In the genomic region with DNA sequence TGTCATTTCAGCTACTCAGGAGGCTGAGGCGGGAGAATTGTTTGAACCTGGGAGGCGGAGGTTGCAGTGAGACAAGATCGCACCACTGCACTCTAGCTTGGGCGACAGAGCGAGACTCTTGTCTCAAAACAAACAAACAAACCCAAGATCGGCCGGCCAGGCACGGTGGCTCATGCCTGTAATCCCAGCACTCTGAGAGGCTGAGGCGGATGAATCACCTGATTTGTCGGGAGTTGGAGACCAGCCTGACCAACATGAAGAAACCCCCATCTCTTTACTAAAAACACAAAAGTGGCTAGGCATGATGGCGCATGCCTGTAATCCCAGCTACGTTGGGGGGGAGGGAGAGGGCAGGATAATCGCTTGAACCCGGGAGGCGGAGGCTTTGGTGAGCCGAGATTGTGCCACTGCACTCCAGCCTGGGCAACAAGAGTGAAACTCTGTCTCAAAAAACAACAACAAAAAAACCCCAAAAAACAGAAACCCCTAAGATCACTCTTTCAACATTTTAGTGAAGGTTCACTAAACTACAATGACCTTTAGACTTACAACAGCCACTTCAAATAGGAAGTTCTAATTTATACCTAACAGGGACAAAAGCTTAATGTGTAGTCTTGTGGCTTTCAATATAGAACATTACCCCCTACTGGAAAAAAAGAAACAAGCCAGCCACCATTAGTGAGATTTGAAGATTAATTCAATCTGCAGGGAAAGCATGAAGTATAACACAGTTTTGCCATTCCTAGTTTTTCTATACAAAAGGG, we compare ENCODE assay signal across 11 cellular contexts. TPM values are rescaled to one million over a fixed set of nuclear protein-coding genes. Genes with fewer than 3 reads are reported as not detected.
DNase-seq lines count a peak whose midpoint lies in the region; ATAC-seq and TF ChIP-seq lines count a peak whose summit lies in the region.
"Had no signal": no experiment of that assay in that cellular context is flagged by ENCODE, and none has a peak within 500 bp of the region (broad histone marks: within the 10 kb centered on the region; RNA-seq: fewer than 3 reads in every experiment).

No MANE protein-coding gene starts in this region.

- H3K4me1 Mint-ChIP-seq in CD8-positive, alpha-beta memory T cell: peaks cover 61 to 86% (median 73%) of the 10 kb centered on the region in 3 donors

- H3K36me3 Mint-ChIP-seq in CD8-positive, alpha-beta memory T cell: peaks cover 17 to 93% (median 42%) of the 10 kb centered on the region in 3 donors

- TF ChIP-seq CTCF in LNCAP (IDR thresholded peaks at IDR 0.05) (peak; percentile 25; the same call in 1 of the 2 replicates), liver (IDR thresholded peaks at IDR 0.05; ENCODE audit: low read depth, low read length, missing input control) (peak; percentile 16), coronary artery (IDR thresholded peaks at IDR 0.05) (no peak)

- no peak overlapping the region for H3K27ac ChIP-seq in CD8-positive, alpha-beta memory T cell (ENCODE audit: low read depth, low read length)
- peak overlapping the region in 1 of 2 donors; percentile 57 for H3K27ac ChIP-seq in liver (ENCODE audit: low read depth in 1 of 2, low read length in 2 of 2)
- no peak overlapping the region for H3K27ac ChIP-seq in coronary artery

- TF ChIP-seq RAD21 in liver (IDR thresholded peaks at IDR 0.05): peak in 1 of 2 donors; percentile 33

- no peak overlapping the region for H3K9ac ChIP-seq in liver (ENCODE audit: low read depth in 1 of 2, low read length in 2 of 2)

- H3K4me3 ChIP-seq in CD8-positive, alpha-beta memory T cell (ENCODE audit: low read length): no peak overlapping the region
- H3K4me3 ChIP-seq in liver (ENCODE audit: low read depth in 1 of 3, low read length in 3 of 3) (no peak overlapping the region), coronary artery (no peak overlapping the region)

- no peaks in the 10 kb centered on the region for H3K27me3 ChIP-seq in CD8-positive, alpha-beta memory T cell (ENCODE audit: insufficient read depth, low read length, poor library complexity, severe bottlenecking)
- no peaks in the 10 kb centered on the region for H3K27me3 ChIP-seq in liver (ENCODE audit: control insufficient read depth in 4 of 4, insufficient read depth in 4 of 4, low read length in 3 of 4)

- intact Hi-C loops in Right ventricle myocardium superior (cut with DNase I): no loop called here

- H3K9me3 ChIP-seq in CD8-positive, alpha-beta memory T cell (ENCODE audit: low read length): no peaks in the 10 kb centered on the region
- H3K9me3 ChIP-seq in liver (ENCODE audit: control insufficient read depth in 4 of 4, low read length in 3 of 4): no peaks in the 10 kb centered on the region

- CTCF ChIA-PET in CD8-positive, alpha-beta memory T cell (lab: Charles Lee): interaction anchor here (1.3 kb wide), 1 partner anchor 20 kb away, joined by 3 read pairs; no protein-coding TSS in a partner anchor

- peak overlapping the region; percentile 42 to 100 (median 90) for H3K27ac Mint-ChIP-seq in CD8-positive, alpha-beta memory T cell

- no peaks in the 10 kb centered on the region for H3K27me3 Mint-ChIP-seq in CD8-positive, alpha-beta memory T cell

- no peak for DNase-seq in CD8-positive, alpha-beta memory T cell
- DNase-seq in amniotic epithelial cell (ENCODE audit: low read depth) (peak; percentile 71), amniotic stem cell (lab: John Stamatoyannopoulos, UW) (no peak), coronary artery (ENCODE audit: low spot score) (no peak), Right ventricle myocardium superior (no peak)
- DNase-seq: GDM1, NCI-H524, trophoblast cell had no signal

- ATAC-seq in GM21360 (IDR thresholded peaks at IDR 0.05; ENCODE audit: unreplicated experiment) (no peak), Right ventricle myocardium superior (ENCODE audit: poor library complexity) (no peak)

- H3K9me3 Mint-ChIP-seq in CD8-positive, alpha-beta memory T cell: no peaks in the 10 kb centered on the region

- H3K4me3 Mint-ChIP-seq in CD8-positive, alpha-beta memory T cell: peak overlapping the region in 1 of 7 donors; percentile 40

- peaks cover 43% of the 10 kb centered on the region for H3K4me1 ChIP-seq in CD8-positive, alpha-beta memory T cell (ENCODE audit: insufficient read depth, low read length)
- H3K4me1 ChIP-seq in liver (ENCODE audit: control insufficient read depth in 4 of 4, insufficient read depth in 4 of 4, low read length in 3 of 4): peaks cover 16 to 57% (median 38%) of the 10 kb centered on the region in 4 donors

- 67% methylated on average over 16 of the region's 16 CpGs for WGBS in liver

- peaks cover 80% of the 10 kb centered on the region for H3K36me3 ChIP-seq in CD8-positive, alpha-beta memory T cell (ENCODE audit: insufficient read depth, low read length)
- peaks cover 20 to 73% (median 60%) of the 10 kb centered on the region in 4 donors for H3K36me3 ChIP-seq in liver (ENCODE audit: control insufficient read depth in 4 of 4, insufficient read depth in 3 of 4, low read depth in 1 of 4, low read length in 3 of 4)

- POLR2A ChIA-PET in CD8-positive, alpha-beta memory T cell (lab: Charles Lee): no interaction called here

TF ChIP-seq in liver, 16 proteins besides CTCF, POLR2A, EP300 and RAD21:
- TF ChIP-seq, protein P1, sequence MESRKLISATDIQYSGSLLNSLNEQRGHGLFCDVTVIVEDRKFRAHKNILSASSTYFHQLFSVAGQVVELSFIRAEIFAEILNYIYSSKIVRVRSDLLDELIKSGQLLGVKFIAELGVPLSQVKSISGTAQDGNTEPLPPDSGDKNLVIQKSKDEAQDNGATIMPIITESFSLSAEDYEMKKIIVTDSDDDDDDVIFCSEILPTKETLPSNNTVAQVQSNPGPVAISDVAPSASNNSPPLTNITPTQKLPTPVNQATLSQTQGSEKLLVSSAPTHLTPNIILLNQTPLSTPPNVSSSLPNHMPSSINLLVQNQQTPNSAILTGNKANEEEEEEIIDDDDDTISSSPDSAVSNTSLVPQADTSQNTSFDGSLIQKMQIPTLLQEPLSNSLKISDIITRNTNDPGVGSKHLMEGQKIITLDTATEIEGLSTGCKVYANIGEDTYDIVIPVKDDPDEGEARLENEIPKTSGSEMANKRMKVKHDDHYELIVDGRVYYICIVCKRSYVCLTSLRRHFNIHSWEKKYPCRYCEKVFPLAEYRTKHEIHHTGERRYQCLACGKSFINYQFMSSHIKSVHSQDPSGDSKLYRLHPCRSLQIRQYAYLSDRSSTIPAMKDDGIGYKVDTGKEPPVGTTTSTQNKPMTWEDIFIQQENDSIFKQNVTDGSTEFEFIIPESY (IDR thresholded peaks at IDR 0.05): no peak
- TF ChIP-seq, protein P2, sequence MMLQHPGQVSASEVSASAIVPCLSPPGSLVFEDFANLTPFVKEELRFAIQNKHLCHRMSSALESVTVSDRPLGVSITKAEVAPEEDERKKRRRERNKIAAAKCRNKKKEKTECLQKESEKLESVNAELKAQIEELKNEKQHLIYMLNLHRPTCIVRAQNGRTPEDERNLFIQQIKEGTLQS (IDR thresholded peaks at IDR 0.05): no peak
- TF ChIP-seq JUND (IDR thresholded peaks at IDR 0.05) (no peak), SP1 (IDR thresholded peaks at IDR 0.05) (no peak), FOXA1 (IDR thresholded peaks at IDR 0.05) (no peak), RXRA (IDR thresholded peaks at IDR 0.05) (peak in 1 of 2 donors; percentile 36), NR2F2 (IDR thresholded peaks at IDR 0.05) (no peak), YY1 (IDR thresholded peaks at IDR 0.05) (no peak), GABPA (IDR thresholded peaks at IDR 0.05 in 1 of 2, conservative IDR thresholded peaks at IDR 0.05 in 1 of 2) (no peak), EGR1 (IDR thresholded peaks at IDR 0.05; ENCODE audit: low read depth in 2 of 2) (no peak), TAF1 (conservative IDR thresholded peaks at IDR 0.05) (no peak), HNF4A (conservative IDR thresholded peaks at IDR 0.05) (peak; percentile 53 to 58), FOXA2 (IDR thresholded peaks at IDR 0.05) (no peak)
- TF ChIP-seq, protein P3, sequence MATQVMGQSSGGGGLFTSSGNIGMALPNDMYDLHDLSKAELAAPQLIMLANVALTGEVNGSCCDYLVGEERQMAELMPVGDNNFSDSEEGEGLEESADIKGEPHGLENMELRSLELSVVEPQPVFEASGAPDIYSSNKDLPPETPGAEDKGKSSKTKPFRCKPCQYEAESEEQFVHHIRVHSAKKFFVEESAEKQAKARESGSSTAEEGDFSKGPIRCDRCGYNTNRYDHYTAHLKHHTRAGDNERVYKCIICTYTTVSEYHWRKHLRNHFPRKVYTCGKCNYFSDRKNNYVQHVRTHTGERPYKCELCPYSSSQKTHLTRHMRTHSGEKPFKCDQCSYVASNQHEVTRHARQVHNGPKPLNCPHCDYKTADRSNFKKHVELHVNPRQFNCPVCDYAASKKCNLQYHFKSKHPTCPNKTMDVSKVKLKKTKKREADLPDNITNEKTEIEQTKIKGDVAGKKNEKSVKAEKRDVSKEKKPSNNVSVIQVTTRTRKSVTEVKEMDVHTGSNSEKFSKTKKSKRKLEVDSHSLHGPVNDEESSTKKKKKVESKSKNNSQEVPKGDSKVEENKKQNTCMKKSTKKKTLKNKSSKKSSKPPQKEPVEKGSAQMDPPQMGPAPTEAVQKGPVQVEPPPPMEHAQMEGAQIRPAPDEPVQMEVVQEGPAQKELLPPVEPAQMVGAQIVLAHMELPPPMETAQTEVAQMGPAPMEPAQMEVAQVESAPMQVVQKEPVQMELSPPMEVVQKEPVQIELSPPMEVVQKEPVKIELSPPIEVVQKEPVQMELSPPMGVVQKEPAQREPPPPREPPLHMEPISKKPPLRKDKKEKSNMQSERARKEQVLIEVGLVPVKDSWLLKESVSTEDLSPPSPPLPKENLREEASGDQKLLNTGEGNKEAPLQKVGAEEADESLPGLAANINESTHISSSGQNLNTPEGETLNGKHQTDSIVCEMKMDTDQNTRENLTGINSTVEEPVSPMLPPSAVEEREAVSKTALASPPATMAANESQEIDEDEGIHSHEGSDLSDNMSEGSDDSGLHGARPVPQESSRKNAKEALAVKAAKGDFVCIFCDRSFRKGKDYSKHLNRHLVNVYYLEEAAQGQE (IDR thresholded peaks at IDR 0.05): no peak
- TF ChIP-seq, protein P4, sequence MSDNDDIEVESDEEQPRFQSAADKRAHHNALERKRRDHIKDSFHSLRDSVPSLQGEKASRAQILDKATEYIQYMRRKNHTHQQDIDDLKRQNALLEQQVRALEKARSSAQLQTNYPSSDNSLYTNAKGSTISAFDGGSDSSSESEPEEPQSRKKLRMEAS (IDR thresholded peaks at IDR 0.05): no peak
TF ChIP-seq in liver: peak in this region for 2.

RNA-seq across cellular contexts. Expression of a gene that starts 7.0 kb away (rescaled TPM):
- total RNA-seq in CD8-positive, alpha-beta memory T cell: 100 to 1,000 TPM; 468 to 498 TPM
- 171 TPM for polyA plus RNA-seq in CD8-positive, alpha-beta memory T cell
- total RNA-seq in liver: 100 to 1,000 TPM; 221 to 378 TPM
- polyA plus RNA-seq in liver: 100 to 1,000 TPM; 228 to 248 TPM
- total RNA-seq in Right ventricle myocardium superior: 290 TPM

RNA-seq across cellular contexts. Expression of a gene that starts 25.2 kb away (rescaled TPM):
- 100 to 1,000 TPM; 239 to 246 TPM for total RNA-seq in CD8-positive, alpha-beta memory T cell
- 29.4 TPM for polyA plus RNA-seq in CD8-positive, alpha-beta memory T cell
- total RNA-seq in liver (10 to 100 TPM; 37.7 to 39.7 TPM), Right ventricle myocardium superior (80.9 TPM)
- polyA plus RNA-seq in liver: 10 to 100 TPM; 21.7 to 24.5 TPM
